In the genomic region with DNA sequence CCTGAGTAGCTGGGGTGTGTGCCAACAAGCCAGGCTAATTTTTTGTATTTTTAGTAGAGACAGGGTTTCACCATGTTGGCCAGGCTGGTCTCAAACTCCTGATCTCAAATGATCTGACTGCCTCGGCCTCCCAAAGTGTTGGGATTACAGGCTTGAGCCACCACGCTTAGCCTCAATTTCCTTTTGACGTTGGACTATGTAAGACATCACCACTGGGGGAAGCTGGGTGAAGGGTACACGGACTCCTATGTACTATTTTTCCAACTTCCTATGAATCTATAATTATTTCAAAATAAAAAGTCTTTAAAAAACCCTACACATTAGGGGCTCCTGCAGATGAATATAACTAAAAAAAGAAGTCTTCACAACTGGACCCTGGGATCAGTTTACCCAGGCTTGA, we compare ENCODE assay signal across 26 cellular contexts. TPM values are rescaled to one million over a fixed set of nuclear protein-coding genes. Genes with fewer than 3 reads are reported as not detected.
"Had no signal": no experiment of that assay in that cellular context is flagged by ENCODE, and none has a peak within 500 bp of the region (broad histone marks: within the 10 kb centered on the region; RNA-seq: fewer than 3 reads in every experiment).

No MANE protein-coding gene starts in this region.

- H3K36me3 ChIP-seq: colonic mucosa, esophagus muscularis mucosa, esophagus squamous epithelium, gastrocnemius medialis, gastroesophageal sphincter, heart left ventricle, heart right ventricle had no signal

- H3K9me3 ChIP-seq: colonic mucosa, esophagus muscularis mucosa, esophagus squamous epithelium, gastrocnemius medialis, heart left ventricle, heart right ventricle had no signal

- H3K4me3 Mint-ChIP-seq: dendritic cell treated with granulocyte-macrophage colony-stimulating factor and Interleukin-4, amounts not matched to agents 40 ng/mL and 50 ng/mL, for 4 days; effector memory CD8-positive, alpha-beta T cell; endodermal cell had no signal

- H3K9me3 Mint-ChIP-seq: dendritic cell treated with granulocyte-macrophage colony-stimulating factor and Interleukin-4, amounts not matched to agents 40 ng/mL and 50 ng/mL, for 4 days; effector memory CD8-positive, alpha-beta T cell; endodermal cell had no signal

- H3K4me3 ChIP-seq: colonic mucosa, coronary artery, dorsolateral prefrontal cortex, esophagus muscularis mucosa, esophagus squamous epithelium, gastrocnemius medialis, gastroesophageal sphincter, heart left ventricle, heart right ventricle had no signal

- H3K4me1 Mint-ChIP-seq: endodermal cell had no signal

- DNase-seq: colonic mucosa; cortex of kidney; dermis blood vessel endothelial cell; dorsolateral prefrontal cortex; effector CD4-positive, alpha-beta T cell; effector CD8-positive, alpha-beta T cell; effector memory CD4-positive, alpha-beta T cell; effector memory CD8-positive, alpha-beta T cell; endodermal cell; erythroblast; esophagus squamous epithelium; foreskin fibroblast; foreskin keratinocyte; foreskin melanocyte; gastrocnemius medialis; glutamatergic neuron; head of caudate nucleus; heart left ventricle; heart right ventricle had no signal

- H3K27ac ChIP-seq: colonic mucosa, coronary artery, dorsolateral prefrontal cortex, epithelial cell of prostate, esophagus muscularis mucosa, esophagus squamous epithelium, foreskin keratinocyte, gastrocnemius medialis, gastroesophageal sphincter, heart left ventricle, heart right ventricle had no signal

- H3K4me1 ChIP-seq: colonic mucosa, esophagus muscularis mucosa, esophagus squamous epithelium, foreskin keratinocyte, gastrocnemius medialis, gastroesophageal sphincter had no signal

- H3K27ac Mint-ChIP-seq: dendritic cell treated with granulocyte-macrophage colony-stimulating factor and Interleukin-4, amounts not matched to agents 40 ng/mL and 50 ng/mL, for 4 days; effector memory CD8-positive, alpha-beta T cell; endodermal cell had no signal

RNA-seq across cellular contexts. Expression of a gene that starts 44.0 kb away (rescaled TPM):
- polyA plus RNA-seq: endothelial cell of umbilical vein, fibroblast of lung, foreskin keratinocyte had no signal
